In the genomic region with DNA sequence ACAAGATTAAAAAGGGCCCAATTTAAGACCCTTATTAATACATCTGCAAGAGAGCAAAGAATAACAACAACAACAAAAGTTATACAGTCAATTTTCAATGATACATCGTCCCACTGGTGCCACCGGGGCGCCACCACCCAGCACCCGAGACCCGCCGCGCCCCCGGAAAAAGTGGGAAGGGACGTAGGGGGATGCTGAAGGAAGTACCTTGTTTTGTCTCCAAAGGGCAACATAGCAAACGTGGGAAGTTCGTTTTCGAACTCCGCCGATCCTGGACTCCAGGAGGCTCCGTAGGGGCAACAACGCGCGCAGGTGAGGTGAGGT, we compare ENCODE assay signal across 1 cellular context.
TF ChIP-seq lines count a peak whose summit lies in the region.

No MANE protein-coding gene starts in this region.

TF ChIP-seq in IMR-90, 13 proteins besides CTCF, POLR2A, EP300 and RAD21 (continued from another document):
- TF ChIP-seq NFE2L2 (IDR thresholded peaks at IDR 0.05; ENCODE audit: low read depth, low read length), result no peak
- TF ChIP-seq ELK1 (IDR thresholded peaks at IDR 0.05; ENCODE audit: borderline replicate concordance, low read depth, low read length), result no peak
- no peak for TF ChIP-seq RFX5 (IDR thresholded peaks at IDR 0.05; ENCODE audit: low read depth, low read length)
TF ChIP-seq in IMR-90: peak in this region for 0.
